1 cellular context compared by ENCODE assay signal in the genomic region with DNA sequence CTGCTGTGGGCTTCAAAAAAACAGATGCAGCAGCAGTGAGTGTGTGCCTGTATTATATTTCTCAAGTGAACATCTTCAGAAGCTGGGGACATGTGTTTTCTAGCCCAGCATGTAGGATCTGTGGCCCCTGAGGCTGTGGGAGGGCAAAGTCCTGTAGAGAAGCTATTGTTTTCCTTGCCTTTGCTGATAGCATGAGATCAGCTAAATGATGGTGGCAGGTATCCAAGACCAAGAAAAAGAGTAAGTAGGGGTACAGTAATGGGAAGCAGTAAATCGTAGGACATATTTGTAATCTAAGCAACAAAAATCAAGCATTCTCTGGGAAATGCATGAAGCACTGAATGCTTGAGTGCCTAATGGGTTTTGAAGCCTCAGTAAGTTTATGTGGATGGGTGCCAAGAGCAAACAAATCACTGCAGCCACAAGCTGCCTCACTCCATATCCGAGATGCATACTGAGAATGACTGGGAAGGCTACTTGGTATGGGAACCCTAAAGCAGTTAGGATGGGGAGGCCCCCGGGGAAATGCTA.
TF ChIP-seq lines count a peak whose summit lies in the region.

No MANE protein-coding gene starts in this region.

TF ChIP-seq in SK-N-SH, 30 proteins besides CTCF, POLR2A, EP300 and RAD21 (continued from another document):
- no peak; the same call in 1 of the 2 replicates for TF ChIP-seq RCOR1 (IDR thresholded peaks at IDR 0.05; ENCODE audit: low read length)
- TF ChIP-seq TEAD4 (IDR thresholded peaks at IDR 0.05; ENCODE audit: borderline replicate concordance, insufficient read depth): no peak
- TF ChIP-seq GABPA (IDR thresholded peaks at IDR 0.05; ENCODE audit: low read depth): no peak
- no peak for TF ChIP-seq PBX3 (IDR thresholded peaks at IDR 0.05)
- TF ChIP-seq, protein P1, sequence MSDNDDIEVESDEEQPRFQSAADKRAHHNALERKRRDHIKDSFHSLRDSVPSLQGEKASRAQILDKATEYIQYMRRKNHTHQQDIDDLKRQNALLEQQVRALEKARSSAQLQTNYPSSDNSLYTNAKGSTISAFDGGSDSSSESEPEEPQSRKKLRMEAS (IDR thresholded peaks at IDR 0.05; ENCODE audit: low read depth): no peak
- no peak for TF ChIP-seq REST (IDR thresholded peaks at IDR 0.05; ENCODE audit: low read depth, low read length)
- no peak for TF ChIP-seq SIN3A (IDR thresholded peaks at IDR 0.05; ENCODE audit: borderline replicate concordance, low read depth, low read length)
- TF ChIP-seq FOXM1 (IDR thresholded peaks at IDR 0.05; ENCODE audit: low read depth): no peak
- TF ChIP-seq TAF1 (IDR thresholded peaks at IDR 0.05; ENCODE audit: borderline replicate concordance, low read depth, low read length): no peak
- TF ChIP-seq ELF1 (IDR thresholded peaks at IDR 0.05): no peak
- no peak for TF ChIP-seq RFX5 (IDR thresholded peaks at IDR 0.05; ENCODE audit: low read length)
- TF ChIP-seq JUND (IDR thresholded peaks at IDR 0.05): no peak
- TF ChIP-seq USF1 (IDR thresholded peaks at IDR 0.05; ENCODE audit: borderline replicate concordance, low read depth): no peak
- TF ChIP-seq NFIC (IDR thresholded peaks at IDR 0.05; ENCODE audit: borderline replicate concordance): 0 out of 2 replicates have a peak, but pooled peaks have one; percentile 8
